Comparison of ENCODE assay signal across 7 cellular contexts in the genomic region with DNA sequence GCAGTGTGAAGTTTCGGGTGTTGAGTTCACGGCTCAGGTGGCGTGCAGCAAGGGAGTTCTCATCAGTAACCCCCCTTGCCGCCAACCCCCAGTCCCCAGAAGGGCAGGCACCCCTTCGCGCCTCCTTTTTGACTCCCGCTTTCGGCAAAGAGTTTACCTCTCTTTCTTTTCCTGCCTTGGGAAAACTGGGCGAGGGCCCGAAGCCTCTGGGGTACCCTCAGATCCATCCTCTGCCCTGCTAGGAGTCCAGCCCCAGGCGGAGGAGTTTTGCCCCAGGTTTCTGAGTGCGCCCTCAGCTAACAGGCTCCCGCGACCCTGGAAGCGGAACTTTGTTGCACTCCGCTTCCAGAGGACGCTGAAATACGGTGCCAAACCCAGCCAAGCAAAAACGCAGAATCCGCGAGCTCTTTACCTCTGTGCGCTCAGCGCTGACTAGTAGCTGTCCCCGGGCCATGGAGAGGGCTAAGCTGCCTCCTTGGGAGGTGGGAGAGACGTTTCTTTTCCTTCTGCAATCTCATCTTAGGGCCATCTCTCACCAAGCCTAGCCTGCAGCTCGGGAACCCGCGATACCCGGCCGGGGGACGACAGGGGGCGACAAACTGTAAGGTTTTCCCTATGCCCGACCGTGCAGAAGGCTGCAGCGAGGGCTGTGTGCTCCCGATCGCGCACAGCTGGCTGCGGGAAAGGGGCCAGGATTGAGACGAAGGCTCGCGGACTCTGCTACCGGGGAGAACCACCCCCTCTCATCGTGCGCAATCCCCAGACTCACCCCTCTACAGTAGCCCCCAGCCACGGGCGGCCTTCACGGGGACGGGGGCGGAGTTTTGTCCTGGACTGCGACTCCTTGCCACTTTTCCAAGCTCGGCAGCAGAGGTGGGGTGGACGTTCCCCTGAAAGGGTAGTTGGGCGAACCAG.
DNase-seq lines count a peak whose midpoint lies in the region; ATAC-seq and TF ChIP-seq lines count a peak whose summit lies in the region.

No MANE protein-coding gene starts in this region.

- peak; percentile 29 for DNase-seq in NAMALWA (ENCODE audit: low spot score)
- peak in 31 of 56 donors; percentile 4 to 74 (median 35) for DNase-seq in amygdala (lab: John Stamatoyannopoulos, UW)
- DNase-seq in islet precursor cell: peak; percentile 93
- peak; percentile 38 to 55 (median 39) for DNase-seq in stimulated activated CD4-positive, alpha-beta T cell treated with anti-CD3 and anti-CD28 coated beads, TNF-alpha, amount 100 ng/mL, for 48 hours (ENCODE audit: low read depth in 3 of 3)

- peak; percentile 55 for TF ChIP-seq CTCF in GM12872 (IDR thresholded peaks at IDR 0.05; ENCODE audit: insufficient read depth, low read depth, low read length)

- ATAC-seq in HG03159 (IDR thresholded peaks at IDR 0.05; ENCODE audit: unreplicated experiment) (no peak), HG03442 (IDR thresholded peaks at IDR 0.05; ENCODE audit: unreplicated experiment) (no peak)

Comparison
In these comparisons a context has a peak if more than half of its experiments do, and no peak if none do; other contexts are left out.
1. DNase-seq: peak in every context shown above with its lines; median percentile 93 in islet precursor cell; 39 in stimulated activated CD4-positive, alpha-beta T cell treated with anti-CD3 and anti-CD28 coated beads, TNF-alpha, amount 100 ng/mL, for 48 hours; 35 in amygdala; 29 in NAMALWA.